Comparison of ENCODE assay signal across 7 cellular contexts in the genomic region with DNA sequence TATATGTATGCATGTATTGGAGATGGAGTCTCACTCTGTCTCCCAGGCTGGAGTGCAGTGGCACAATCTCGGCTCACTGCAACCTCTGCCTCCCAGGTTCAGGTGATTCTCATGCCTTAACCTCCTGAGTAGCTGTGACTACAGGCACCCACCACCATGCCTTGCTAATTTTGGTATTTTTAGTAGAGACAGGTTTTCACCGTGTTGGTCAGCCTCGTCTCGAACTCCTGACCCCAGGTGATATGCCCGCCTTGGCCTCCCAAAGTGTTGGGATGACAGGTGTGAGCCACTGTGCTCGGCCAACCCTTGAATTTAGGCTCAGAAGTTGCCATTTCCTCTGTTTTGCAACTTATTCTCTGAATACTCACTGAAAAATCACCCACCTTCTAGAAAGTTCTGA.
A peak's percentile ranks its signal among the peaks of the same experiment; 100 is the strongest.
DNase-seq lines count a peak whose midpoint lies in the region; ATAC-seq and TF ChIP-seq lines count a peak whose summit lies in the region.
"Not testable (repeated sequence)": the region's sequence is repeated elsewhere in the genome, so short reads cannot be mapped to it uniquely, and the experiment has no call there.

No MANE protein-coding gene starts in this region.

- peaks cover 42% of the 10 kb centered on the region for H3K27me3 Mint-ChIP-seq in endothelial cell (ENCODE audit: unreplicated experiment)
- H3K27me3 Mint-ChIP-seq in osteocyte (ENCODE audit: unreplicated experiment); stimulated activated memory B cell treated with anti-CD40 and anti-IgM and Interleukin-4, amounts not matched to agents 10 μg/mL and 1 μg/mL and 100 μg/mL, for 72 hours: not testable (repeated sequence)

- peaks cover 72% of the 10 kb centered on the region for H3K9me3 Mint-ChIP-seq in endothelial cell (ENCODE audit: unreplicated experiment)
- H3K9me3 Mint-ChIP-seq in osteocyte (ENCODE audit: unreplicated experiment): peaks cover 33% of the 10 kb centered on the region
- H3K9me3 Mint-ChIP-seq in stimulated activated memory B cell treated with anti-CD40 and anti-IgM and Interleukin-4, amounts not matched to agents 10 μg/mL and 1 μg/mL and 100 μg/mL, for 72 hours: peaks cover 32% of the 10 kb centered on the region

- H3K9me3 ChIP-seq in right atrium auricular region: peaks cover 0 to 24% of the 10 kb centered on the region in 2 donors

- H2BK120ac ChIP-seq in mesendoderm (ENCODE audit: low read depth, low read length): not testable (repeated sequence)

- not testable (repeated sequence) for H3K79me1 ChIP-seq in mesendoderm (ENCODE audit: low read length)

- H2BK15ac ChIP-seq in mesendoderm (replicated peaks; ENCODE audit: low read depth): not testable (repeated sequence)

- no CpG with 5 or more reads among the region's 6 CpGs for WGBS in mesendoderm (ENCODE audit: extremely low coverage, insufficient coverage, low lambda C conversion rate)

- not testable (repeated sequence) for H3K4me3 ChIP-seq in right atrium auricular region
- H3K4me3 ChIP-seq in mesendoderm (ENCODE audit: low read length): peak overlapping the region; percentile 9

- ATAC-seq in stimulated activated memory B cell treated with anti-CD40 and anti-IgM and Interleukin-4, amounts not matched to agents 10 μg/mL and 1 μg/mL and 100 μg/mL, for 72 hours: peak; percentile 1

- not testable (repeated sequence) for H3K23ac ChIP-seq in mesendoderm (ENCODE audit: low read length)

- H3K4me3 Mint-ChIP-seq in endothelial cell (ENCODE audit: unreplicated experiment): peak overlapping the region; percentile 37
- not testable (repeated sequence) for H3K4me3 Mint-ChIP-seq in osteocyte (ENCODE audit: unreplicated experiment); stimulated activated memory B cell treated with anti-CD40 and anti-IgM and Interleukin-4, amounts not matched to agents 10 μg/mL and 1 μg/mL and 100 μg/mL, for 72 hours

- H2BK5ac ChIP-seq in mesendoderm (ENCODE audit: low read length): not testable (repeated sequence)

- H3K56ac ChIP-seq in mesendoderm (ENCODE audit: low read length): not testable (repeated sequence)

- peaks cover 29% of the 10 kb centered on the region for H3K36me3 Mint-ChIP-seq in endothelial cell (ENCODE audit: low read depth, unreplicated experiment)
- H3K36me3 Mint-ChIP-seq in osteocyte (ENCODE audit: unreplicated experiment); stimulated activated memory B cell treated with anti-CD40 and anti-IgM and Interleukin-4, amounts not matched to agents 10 μg/mL and 1 μg/mL and 100 μg/mL, for 72 hours: not testable (repeated sequence)

- DNase-seq in activated CD8-positive, alpha-beta memory T cell treated with anti-CD3 and anti-CD28 coated beads for 24 hours: peak; percentile 59
- not testable (repeated sequence) for DNase-seq in endothelial cell (ENCODE audit: low spot score); mesendoderm
- DNase-seq in right atrium auricular region (ENCODE audit: low spot score) (peak; percentile 64), islet precursor cell (peak; percentile 42), osteocyte (ENCODE audit: extremely low spot score, unreplicated experiment) (peak; percentile 91)

- H3K4ac ChIP-seq in mesendoderm (ENCODE audit: low read depth, low read length): not testable (repeated sequence)

- H3K18ac ChIP-seq in mesendoderm (ENCODE audit: low read length): not testable (repeated sequence)

- not testable (repeated sequence) for H3K4me1 ChIP-seq in right atrium auricular region; mesendoderm (ENCODE audit: control insufficient read depth, low read depth, low read length)

- H3K27ac ChIP-seq in right atrium auricular region; mesendoderm (ENCODE audit: low read depth, low read length): not testable (repeated sequence)

- not testable (repeated sequence) for H4K5ac ChIP-seq in mesendoderm (ENCODE audit: low read length)

- not testable (repeated sequence) for H3K27me3 ChIP-seq in right atrium auricular region; mesendoderm (ENCODE audit: insufficient read depth, low read length, poor library complexity)

- H3K36me3 ChIP-seq in right atrium auricular region; mesendoderm (ENCODE audit: control insufficient read depth, insufficient read depth, low read length): not testable (repeated sequence)

- H3K9ac ChIP-seq in mesendoderm (ENCODE audit: low read length): not testable (repeated sequence)

- H3K79me2 ChIP-seq in mesendoderm (ENCODE audit: control insufficient read depth, insufficient read depth, low read length): not testable (repeated sequence)

- not testable (repeated sequence) for H3K4me1 Mint-ChIP-seq in endothelial cell (ENCODE audit: unreplicated experiment); osteocyte (ENCODE audit: unreplicated experiment); stimulated activated memory B cell treated with anti-CD40 and anti-IgM and Interleukin-4, amounts not matched to agents 10 μg/mL and 1 μg/mL and 100 μg/mL, for 72 hours

- H3K4me2 ChIP-seq in mesendoderm (ENCODE audit: low read length): not testable (repeated sequence)

- not testable (repeated sequence) for H2AK5ac ChIP-seq in mesendoderm (ENCODE audit: low read length)

- not testable (repeated sequence) for H4K8ac ChIP-seq in mesendoderm (ENCODE audit: low read depth, low read length)

- H3K27ac Mint-ChIP-seq in endothelial cell (ENCODE audit: unreplicated experiment): peak overlapping the region; percentile 61
- not testable (repeated sequence) for H3K27ac Mint-ChIP-seq in osteocyte (ENCODE audit: unreplicated experiment); stimulated activated memory B cell treated with anti-CD40 and anti-IgM and Interleukin-4, amounts not matched to agents 10 μg/mL and 1 μg/mL and 100 μg/mL, for 72 hours

- not testable (repeated sequence) for TF ChIP-seq CTCF in endothelial cell (IDR thresholded peaks at IDR 0.05; ENCODE audit: unreplicated experiment); right atrium auricular region (IDR thresholded peaks at IDR 0.05); osteocyte (IDR thresholded peaks at IDR 0.05)
